8 cellular contexts compared by ENCODE assay signal in the genomic region with DNA sequence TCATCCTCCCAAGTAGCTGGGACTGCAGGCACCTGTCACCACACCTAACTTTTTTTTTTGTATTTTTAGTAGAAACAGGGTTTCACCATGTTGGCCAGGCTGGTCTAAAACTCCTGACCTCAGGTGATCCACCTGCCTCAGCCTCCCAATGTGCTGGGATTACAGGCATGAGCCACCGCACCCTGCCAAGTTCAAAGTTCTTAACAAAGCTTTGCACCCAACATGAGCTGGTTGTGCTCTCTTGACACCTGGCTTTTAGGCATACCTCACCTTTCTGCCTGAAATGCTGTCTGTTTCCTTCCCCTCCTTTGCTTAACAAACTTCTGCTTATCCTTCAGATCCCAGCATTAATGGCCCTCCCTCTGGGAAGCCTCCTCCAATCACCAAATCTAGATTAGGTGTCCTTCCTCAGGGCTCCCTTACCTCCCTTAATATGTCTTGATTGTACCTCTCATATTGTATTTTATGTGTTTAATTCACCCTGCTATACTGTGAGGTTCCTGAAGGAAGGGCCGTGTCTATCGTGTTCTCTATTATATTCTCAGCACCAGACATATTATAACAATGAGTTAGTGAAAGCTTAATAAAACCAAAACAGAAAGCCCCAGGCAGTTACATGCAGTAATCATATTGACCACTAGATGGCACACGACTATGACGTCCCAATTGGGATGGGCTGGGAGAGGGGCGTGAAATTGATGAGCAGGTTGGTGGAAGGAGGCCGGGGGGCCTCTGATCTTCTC.
A peak's percentile ranks its signal among the peaks of the same experiment; 100 is the strongest.
DNase-seq lines count a peak whose midpoint lies in the region; ATAC-seq and TF ChIP-seq lines count a peak whose summit lies in the region.

No MANE protein-coding gene starts in this region.

- no peak overlapping the region for H3K9ac ChIP-seq in mesenchymal stem cell (ENCODE audit: low read length)

- in situ Hi-C loops in Panc1 (cut with HindIII; ENCODE audit: low pct_unique_long_range_greater_than_20kb, low sequenced_read_pairs), result no loop called here

- no peaks in the 10 kb centered on the region for H3K79me1 ChIP-seq in mesenchymal stem cell (replicated peaks; ENCODE audit: low read length, poor library complexity, severe bottlenecking)

- no peak overlapping the region for H4K8ac ChIP-seq in mesenchymal stem cell (ENCODE audit: low read length)

- H2AK5ac ChIP-seq in mesenchymal stem cell (ENCODE audit: low read length, severe bottlenecking), result no peak overlapping the region

- peak overlapping the region; percentile 78 for H3K27ac Mint-ChIP-seq in dendritic cell treated with granulocyte-macrophage colony-stimulating factor and Interleukin-4, amounts not matched to agents 40 ng/mL and 50 ng/mL, for 4 days

- no peak overlapping the region for H2BK12ac ChIP-seq in mesenchymal stem cell (ENCODE audit: low read length in 2 of 2)

- WGBS in mesenchymal stem cell, result 43% methylated on average over 7 of the region's 7 CpGs

- ATAC-seq in GM18867 (IDR thresholded peaks at IDR 0.05; ENCODE audit: unreplicated experiment) (peak; percentile 71), Panc1 (peak; percentile 58; the same call in 1 of the 2 replicates), HG03520 (IDR thresholded peaks at IDR 0.05; ENCODE audit: unreplicated experiment) (no peak), GM18861 (IDR thresholded peaks at IDR 0.05; ENCODE audit: unreplicated experiment) (no peak)

- H3K4me1 ChIP-seq in Panc1 (ENCODE audit: control insufficient read depth, insufficient read depth, low read length), result no peaks in the 10 kb centered on the region
- peaks cover 5% of the 10 kb centered on the region for H3K4me1 ChIP-seq in mesenchymal stem cell (ENCODE audit: control insufficient read depth, insufficient read depth, low read depth, low read length)

- H3K14ac ChIP-seq in mesenchymal stem cell (ENCODE audit: low read length in 2 of 2), result no peak overlapping the region

- H2BK15ac ChIP-seq in mesenchymal stem cell (ENCODE audit: low read depth, poor library complexity, severe bottlenecking), result no peak overlapping the region

- DNase-seq in AG10803 (ENCODE audit: low read depth) (no peak), Panc1 (ENCODE audit: low read depth, low spot score) (peak; percentile 13), mesenchymal stem cell (peak; percentile 46), SHP77 treated with DMSO at 0.1 percent for 48 hours (lab: John Stamatoyannopoulos, UW) (no peak)

- no peak overlapping the region for H3K23ac ChIP-seq in mesenchymal stem cell (ENCODE audit: low read length in 2 of 2)

- H3K27me3 ChIP-seq in Panc1 (ENCODE audit: control insufficient read depth, insufficient read depth, low read length) (no peaks in the 10 kb centered on the region), mesenchymal stem cell (ENCODE audit: control insufficient read depth in 1 of 2, insufficient read depth in 1 of 2, low read length in 2 of 2) (peaks cover 0 to 6% of the 10 kb centered on the region in 2 experiments)

- no peaks in the 10 kb centered on the region for H3K27me3 Mint-ChIP-seq in dendritic cell treated with granulocyte-macrophage colony-stimulating factor and Interleukin-4, amounts not matched to agents 40 ng/mL and 50 ng/mL, for 4 days

- no peak overlapping the region for H2AFZ ChIP-seq in mesenchymal stem cell (ENCODE audit: low read depth, low read length)

- no peak overlapping the region for H3K18ac ChIP-seq in mesenchymal stem cell (ENCODE audit: low read depth in 1 of 2, low read length in 2 of 2)

- intact Hi-C loops in Panc1 (cut with micrococcal nuclease; ENCODE audit: unreplicated experiment), result no loop called here
- intact Hi-C loops in dendritic cell treated with granulocyte-macrophage colony-stimulating factor and Interleukin-4, amounts not matched to agents 40 ng/mL and 50 ng/mL, for 4 days (cut with micrococcal nuclease), result loop anchor here (2.0 kb wide), 1 partner anchor 14 kb away; no protein-coding TSS in a partner anchor

- H3K4me3 Mint-ChIP-seq in dendritic cell treated with granulocyte-macrophage colony-stimulating factor and Interleukin-4, amounts not matched to agents 40 ng/mL and 50 ng/mL, for 4 days, result no peak overlapping the region

- H3K4me1 Mint-ChIP-seq in dendritic cell treated with granulocyte-macrophage colony-stimulating factor and Interleukin-4, amounts not matched to agents 40 ng/mL and 50 ng/mL, for 4 days (ENCODE audit: low read depth), result peaks cover 50% of the 10 kb centered on the region

- H3K36me3 Mint-ChIP-seq in dendritic cell treated with granulocyte-macrophage colony-stimulating factor and Interleukin-4, amounts not matched to agents 40 ng/mL and 50 ng/mL, for 4 days (ENCODE audit: low read depth), result no peaks in the 10 kb centered on the region

- no peak overlapping the region for H3K4ac ChIP-seq in mesenchymal stem cell (ENCODE audit: low read depth in 1 of 2, low read length in 2 of 2)

- TF ChIP-seq CTCF in AG10803 (conservative IDR thresholded peaks at IDR 0.05; ENCODE audit: low read length) (peak; percentile 80), Panc1 (IDR thresholded peaks at IDR 0.05) (peak; percentile 89)

- H3K4me3 ChIP-seq in AG10803 (ENCODE audit: low read length) (no peak overlapping the region), Panc1 (ENCODE audit: low read depth in 2 of 2, low read length in 2 of 2) (no peak overlapping the region), mesenchymal stem cell (ENCODE audit: insufficient read depth in 1 of 2, low read depth in 1 of 2, low read length in 2 of 2) (no peak overlapping the region)

- H2BK5ac ChIP-seq in mesenchymal stem cell (ENCODE audit: low read depth, low read length, poor library complexity, severe bottlenecking), result no peak overlapping the region

- no peak overlapping the region for H3K27ac ChIP-seq in Panc1 (ENCODE audit: low read length)
- no peak overlapping the region for H3K27ac ChIP-seq in mesenchymal stem cell (ENCODE audit: low read length, poor library complexity, severe bottlenecking)

- POLR2A ChIA-PET in Panc1 (lab: Charles Lee), result interaction anchor here (0.6 kb wide), 1 partner anchor 161 kb away, joined by 3 read pairs; no protein-coding TSS in a partner anchor

- no peak overlapping the region for H2BK120ac ChIP-seq in mesenchymal stem cell (ENCODE audit: low read depth, low read length)

- H3K9me3 Mint-ChIP-seq in dendritic cell treated with granulocyte-macrophage colony-stimulating factor and Interleukin-4, amounts not matched to agents 40 ng/mL and 50 ng/mL, for 4 days, result no peaks in the 10 kb centered on the region

- CTCF ChIA-PET in Panc1 (lab: Charles Lee), result interaction anchor here (0.6 to 1.1 kb wide), 6 partner anchors 11 to 101 kb away, joined by 3 to 11 read pairs (median 4); a partner anchor contains a TSS

- no peaks in the 10 kb centered on the region for H3K36me3 ChIP-seq in Panc1 (ENCODE audit: control insufficient read depth, insufficient read depth, low read length)
- H3K36me3 ChIP-seq in mesenchymal stem cell (ENCODE audit: control insufficient read depth in 1 of 2, insufficient read depth in 2 of 2, low read depth in 1 of 2, low read length in 2 of 2), result no peaks in the 10 kb centered on the region

- no TSS peak for BruUV-seq in Panc1 (replicated peaks; lab: Mats Ljungman, UMichigan)

- H4K91ac ChIP-seq in mesenchymal stem cell (ENCODE audit: low read length), result no peak overlapping the region

- H3K4me2 ChIP-seq in mesenchymal stem cell (ENCODE audit: low read length, poor library complexity, severe bottlenecking), result no peak overlapping the region

- H3K9me3 ChIP-seq in Panc1 (ENCODE audit: control insufficient read depth, insufficient read depth, low read depth, low read length) (peaks cover 8% of the 10 kb centered on the region; the same call in 1 of the 2 replicates), mesenchymal stem cell (ENCODE audit: control insufficient read depth, low read length) (peaks cover 9% of the 10 kb centered on the region)

Comparison
In these comparisons a context has a peak if more than half of its experiments do, and no peak if none do; other contexts are left out.
1. DNase-seq: peak in Panc1 (single experiment) and mesenchymal stem cell (single experiment); none in AG10803 (single experiment) and SHP77 treated with DMSO at 0.1 percent for 48 hours (single experiment).
2. ATAC-seq: peak in GM18867 (single experiment) and Panc1 (single experiment); none in HG03520 (single experiment) and GM18861 (single experiment).